ENCODE assay signal across 17 cellular contexts in the genomic region with DNA sequence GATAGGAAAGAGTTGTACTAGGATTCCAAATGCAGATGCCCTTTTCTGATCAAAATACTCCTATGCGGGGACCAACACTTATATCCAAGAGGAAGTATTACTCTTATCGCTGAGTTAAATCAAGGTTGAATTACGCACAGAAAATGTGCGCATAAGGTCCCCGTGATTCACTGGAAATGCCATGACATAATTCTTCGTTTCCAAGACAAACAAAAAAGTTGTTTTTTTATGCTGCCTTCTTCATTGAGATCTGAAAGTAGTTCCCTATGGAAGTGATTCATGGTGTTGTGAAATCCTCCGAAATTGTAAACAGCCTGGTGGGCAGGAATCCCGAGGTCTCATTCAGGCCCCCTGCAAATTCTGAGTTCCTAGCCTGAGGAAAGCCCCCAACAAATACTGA.
DNase-seq lines count a peak whose midpoint lies in the region; FAIRE-seq and TF ChIP-seq lines count a peak whose summit lies in the region.
"Had no signal": no experiment of that assay in that cellular context is flagged by ENCODE, and none has a peak within 500 bp of the region (broad histone marks: within the 10 kb centered on the region; RNA-seq: fewer than 3 reads in every experiment).

No MANE protein-coding gene starts in this region.

- H3K27ac Mint-ChIP-seq in MCF 10A (ENCODE audit: low read depth, unreplicated experiment): peak overlapping the region; percentile 93
- no peak overlapping the region for H3K27ac Mint-ChIP-seq in chondrocyte (ENCODE audit: unreplicated experiment)
- H3K27ac Mint-ChIP-seq: activated B cell treated with CpG ODN at 0.5 μM for 24 hours; effector memory CD8-positive, alpha-beta T cell had no signal

- FAIRE-seq in RCC 7860 (lab: Jason Lieb, UNC): no peak
- FAIRE-seq: A204.1 had no signal

- no peak overlapping the region for H3K27ac ChIP-seq in breast epithelium
- H3K27ac ChIP-seq: parathyroid adenoma had no signal

- H3K27me3 ChIP-seq in breast epithelium: peaks cover 0 to 3% of the 10 kb centered on the region in 2 donors
- H3K27me3 ChIP-seq: transverse colon had no signal

- no peak for TF ChIP-seq POLR2A in breast epithelium (IDR thresholded peaks at IDR 0.05)

- intact Hi-C loops in MCF 10A (cut with micrococcal nuclease) (loop anchor here (1.0 to 5.0 kb wide), 2 partner anchors 8 to 692 kb away; no protein-coding TSS in a partner anchor), breast epithelium (cut with DNase I; ENCODE audit: low total_unique reads) (no loop called here)

- H3K4me1 Mint-ChIP-seq in MCF 10A (ENCODE audit: insufficient read depth, unreplicated experiment) (peaks cover 14% of the 10 kb centered on the region), chondrocyte (ENCODE audit: low read depth) (no peaks in the 10 kb centered on the region)
- H3K4me1 Mint-ChIP-seq: activated B cell treated with CpG ODN at 0.5 μM for 24 hours had no signal

- H3K36me3 Mint-ChIP-seq in MCF 10A (ENCODE audit: insufficient read depth, unreplicated experiment): no peaks in the 10 kb centered on the region
- H3K36me3 Mint-ChIP-seq in chondrocyte (ENCODE audit: low read depth): no peaks in the 10 kb centered on the region

- H3K36me3 ChIP-seq in breast epithelium: no peaks in the 10 kb centered on the region
- H3K36me3 ChIP-seq: transverse colon had no signal

- peak; percentile 88 for DNase-seq in MCF 10A (ENCODE audit: unreplicated experiment)
- DNase-seq in breast epithelium (ENCODE audit: low spot score in 2 of 2): no peak
- DNase-seq in astrocyte of the hippocampus (ENCODE audit: low read depth, low spot score): peak; percentile 78
- peak; percentile 81 to 88 for DNase-seq in foreskin fibroblast
- DNase-seq in NCI-H187 (lab: John Stamatoyannopoulos, UW): no peak
- DNase-seq in NCI-H1930 (lab: John Stamatoyannopoulos, UW): no peak
- DNase-seq in chondrocyte (ENCODE audit: low spot score): no peak
- DNase-seq in RCC 7860 (ENCODE audit: low spot score): no peak
- DNase-seq: activated B cell treated with CpG ODN at 0.5 μM for 24 hours; effector memory CD8-positive, alpha-beta T cell; hippocampal formation; NCI-H2171 treated with DMSO at 0.1 percent for 48 hours; stimulated activated CD4-positive, alpha-beta T cell treated with anti-CD3 and anti-CD28 coated beads, Interleukin-15, amount 100 ng/mL, for 24 hours; transverse colon had no signal

- no peaks in the 10 kb centered on the region for H3K4me1 ChIP-seq in breast epithelium
- H3K4me1 ChIP-seq: parathyroid adenoma, transverse colon had no signal

- H3K4me3 ChIP-seq in breast epithelium (no peak overlapping the region), foreskin fibroblast (ENCODE audit: low read depth in 1 of 2, low read length in 2 of 2) (no peak overlapping the region)
- H3K4me3 ChIP-seq: lung, transverse colon had no signal

- POLR2A ChIA-PET in MCF 10A (lab: Yijun Ruan, JAX): no interaction called here

- no TSS peak for BruUV-seq in MCF 10A (replicated peaks; lab: Mats Ljungman, UMichigan)

- no peak overlapping the region for H3K4me3 Mint-ChIP-seq in MCF 10A (ENCODE audit: unreplicated experiment)
- H3K4me3 Mint-ChIP-seq in chondrocyte (ENCODE audit: unreplicated experiment): no peak overlapping the region
- H3K4me3 Mint-ChIP-seq: activated B cell treated with CpG ODN at 0.5 μM for 24 hours; effector memory CD8-positive, alpha-beta T cell had no signal

- CTCF ChIA-PET in MCF 10A (lab: Yijun Ruan, JAX): interaction anchor here (1.4 kb wide), 1 partner anchor 1081 kb away, joined by 5 read pairs; no protein-coding TSS in a partner anchor

- H3K27me3 Mint-ChIP-seq in MCF 10A (ENCODE audit: insufficient read depth, unreplicated experiment): no peaks in the 10 kb centered on the region
- H3K27me3 Mint-ChIP-seq in chondrocyte (ENCODE audit: low read depth): no peaks in the 10 kb centered on the region
- H3K27me3 Mint-ChIP-seq: activated B cell treated with CpG ODN at 0.5 μM for 24 hours had no signal

- H3K9me3 Mint-ChIP-seq in MCF 10A (ENCODE audit: unreplicated experiment) (no peaks in the 10 kb centered on the region), chondrocyte (ENCODE audit: low read depth) (no peaks in the 10 kb centered on the region)
- H3K9me3 Mint-ChIP-seq: activated B cell treated with CpG ODN at 0.5 μM for 24 hours; effector memory CD8-positive, alpha-beta T cell had no signal

- TF ChIP-seq CTCF in MCF 10A (IDR thresholded peaks at IDR 0.05; ENCODE audit: unreplicated experiment) (no peak), breast epithelium (IDR thresholded peaks at IDR 0.05) (no peak), foreskin fibroblast (IDR thresholded peaks at IDR 0.05; ENCODE audit: low read depth, low read length) (no peak), chondrocyte (IDR thresholded peaks at IDR 0.05) (no peak)

- no peaks in the 10 kb centered on the region for H3K9me3 ChIP-seq in breast epithelium
- H3K9me3 ChIP-seq: transverse colon had no signal

Comparison
In these comparisons a context has a peak if more than half of its experiments do, and no peak if none do; other contexts are left out.
1. DNase-seq: peak in MCF 10A (single experiment), astrocyte of the hippocampus (single experiment) and foreskin fibroblast (2 of 2); none in breast epithelium (0 of 2), NCI-H187 (0 of 2), NCI-H1930 (0 of 2), chondrocyte (single experiment) and RCC 7860 (single experiment).